33 cellular contexts compared by ENCODE assay signal in genomic region chr9:17470015-17470414, GRCh38.
"Had no signal": no experiment of that assay in that cellular context is flagged by ENCODE, and none has a peak within 500 bp of the region (broad histone marks: within the 10 kb centered on the region; RNA-seq: fewer than 3 reads in every experiment).

No MANE protein-coding gene starts in this region.

- H3K27me3 ChIP-seq: MG63 had no signal

- H3K4me2 ChIP-seq: KMS-11 had no signal

- H3K4me3 ChIP-seq: MG63 had no signal

- DNase-seq: Karpas-422, Kasumi-1, MG63, MM.1S, MV-4-11, NCI-H1048, NCI-H1092, NCI-H1092 treated with DMSO at 0.1 percent for 48 hours, NCI-H1105, NCI-H1105 treated with DMSO at 0.1 percent for 48 hours, NCI-H1417, NCI-H1417 treated with DMSO at 0.1 percent for 48 hours, NCI-H1436, NCI-H1436 treated with DMSO at 0.1 percent for 48 hours, NCI-H146, NCI-H1694, NCI-H187, NCI-H187 treated with DMSO at 0.1 percent for 48 hours, NCI-H1930, NCI-H2029, NCI-H2029 treated with DMSO at 0.1 percent for 48 hours, NCI-H2081, NCI-H2081 treated with DMSO at 0.1 percent for 48 hours, NCI-H2107, NCI-H2171, NCI-H2171 treated with DMSO at 0.1 percent for 48 hours, NCI-H2227 treated with DMSO at 0.1 percent for 48 hours, NCI-H226, NCI-H345, NCI-H446 treated with DMSO at 0.1 percent for 48 hours, NCI-H510A, NCI-H510A treated with DMSO at 0.1 percent for 48 hours had no signal

- H3K9me3 ChIP-seq: MG63 had no signal

- H3K9ac ChIP-seq: KMS-11 had no signal

- H3K36me3 ChIP-seq: MG63 had no signal

- H3K27ac ChIP-seq: KMS-11 had no signal
